Comparison of ENCODE assay signal across 9 cellular contexts in the genomic region with DNA sequence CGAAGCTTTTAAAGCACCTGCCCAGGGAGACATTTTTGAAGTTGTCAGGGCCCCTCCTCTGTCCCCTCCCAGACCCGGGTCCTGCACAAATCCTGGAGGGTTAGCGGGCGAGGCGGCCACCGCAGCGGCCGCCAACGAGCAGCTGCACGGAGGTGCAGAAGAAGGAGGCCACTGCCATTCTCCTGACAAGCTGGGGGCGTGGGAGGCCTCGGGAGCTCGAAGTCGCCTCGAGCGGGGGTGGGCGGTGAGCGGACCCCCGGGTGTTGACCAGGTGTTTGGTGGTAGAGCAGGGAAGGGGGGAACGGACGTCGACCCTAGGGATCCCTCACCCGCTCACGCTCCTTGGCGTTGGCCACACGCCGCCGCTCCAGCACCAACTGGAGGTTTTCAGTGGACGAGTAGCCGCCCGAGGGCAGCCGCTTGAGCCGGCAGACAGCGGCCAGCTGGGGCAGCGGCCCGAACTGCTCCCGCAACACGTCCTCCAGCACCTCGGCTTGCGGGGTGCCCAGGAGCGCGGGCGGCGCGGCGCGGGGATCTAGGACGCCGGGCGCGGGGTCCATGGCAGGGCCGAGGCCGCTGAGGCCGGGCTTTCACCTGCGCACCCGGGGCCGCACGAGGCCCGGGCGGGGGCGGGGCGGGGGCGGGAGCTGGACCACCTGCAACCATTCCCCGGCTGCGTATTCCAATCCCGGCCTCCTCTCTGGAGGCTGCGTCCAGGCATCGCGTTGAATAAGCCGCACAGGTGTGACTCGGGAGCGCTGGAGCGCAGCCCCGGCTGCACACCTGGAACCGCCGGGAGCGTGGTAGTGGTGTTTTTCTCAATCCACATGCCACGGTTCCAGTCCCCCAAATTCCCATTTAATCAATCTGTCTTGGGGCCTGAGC. TPM values are rescaled to one million over a fixed set of nuclear protein-coding genes. Genes with fewer than 3 reads are reported as not detected.
DNase-seq lines count a peak whose midpoint lies in the region; ATAC-seq and TF ChIP-seq lines count a peak whose summit lies in the region.
"Had no signal": no experiment of that assay in that cellular context is flagged by ENCODE, and none has a peak within 500 bp of the region (broad histone marks: within the 10 kb centered on the region; RNA-seq: fewer than 3 reads in every experiment).

A gene with protein sequence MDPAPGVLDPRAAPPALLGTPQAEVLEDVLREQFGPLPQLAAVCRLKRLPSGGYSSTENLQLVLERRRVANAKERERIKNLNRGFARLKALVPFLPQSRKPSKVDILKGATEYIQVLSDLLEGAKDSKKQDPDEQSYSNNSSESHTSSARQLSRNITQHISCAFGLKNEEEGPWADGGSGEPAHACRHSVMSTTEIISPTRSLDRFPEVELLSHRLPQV (minus strand): TSS at position 565 of the 885 bp plus-strand sequence. CDS start 5 bp downstream, at position 560.

- peak within 1 kb of the TSS; percentile 8 for H3K4me2 ChIP-seq in mesenchymal stem cell (ENCODE audit: low read length, poor library complexity, severe bottlenecking)

- H3K9me3 ChIP-seq in cardiac muscle cell (ENCODE audit: low read depth) (no peaks in the 10 kb centered on the region), mesenchymal stem cell (ENCODE audit: control insufficient read depth, low read length) (no peaks in the 10 kb centered on the region), upper lobe of left lung (no peaks in the 10 kb centered on the region)

- no peaks in the 10 kb centered on the region for H3K79me1 ChIP-seq in mesenchymal stem cell (replicated peaks; ENCODE audit: low read length, poor library complexity, severe bottlenecking)

- H3K18ac ChIP-seq in mesenchymal stem cell (ENCODE audit: low read depth in 1 of 2, low read length in 2 of 2) = no peak within 1 kb of the TSS

- no peak within 1 kb of the TSS for H2AK5ac ChIP-seq in mesenchymal stem cell (ENCODE audit: low read length, severe bottlenecking)

- peaks cover 3 to 9% (median 3%) of the 10 kb centered on the region in 5 experiments for H3K9me3 Mint-ChIP-seq in brain

- H2BK12ac ChIP-seq in mesenchymal stem cell (ENCODE audit: low read length in 2 of 2) = no peak within 1 kb of the TSS

- H3K27me3 ChIP-seq in cardiac muscle cell (peaks cover 94% of the 10 kb centered on the region), mesenchymal stem cell (ENCODE audit: control insufficient read depth in 1 of 2, insufficient read depth in 1 of 2, low read length in 2 of 2) (peaks cover 65 to 88% of the 10 kb centered on the region in 2 experiments), upper lobe of left lung (peaks cover 0 to 20% (median 9%) of the 10 kb centered on the region in 4 donors)

- TF ChIP-seq CTCF in cardiac muscle cell (IDR thresholded peaks at IDR 0.05; ENCODE audit: low read depth, low read length) (no peak), brain (conservative IDR thresholded peaks at IDR 0.05) (no peak), upper lobe of left lung (IDR thresholded peaks at IDR 0.05) (no peak)

- no peak within 1 kb of the TSS for H4K91ac ChIP-seq in mesenchymal stem cell (ENCODE audit: low read length)

- no peak within 1 kb of the TSS for H4K8ac ChIP-seq in mesenchymal stem cell (ENCODE audit: low read length)

- WGBS in mesenchymal stem cell = 4% methylated on average over 71 of the region's 78 CpGs
- 9 to 10% methylated on average over 28 to 42 of the region's 78 CpGs for WGBS in upper lobe of left lung, 2 donors

- TF ChIP-seq EP300 in upper lobe of left lung (IDR thresholded peaks at IDR 0.05) = no peak

- no peak within 1 kb of the TSS for H3K14ac ChIP-seq in mesenchymal stem cell (ENCODE audit: low read length in 2 of 2)

- H3K4me3 Mint-ChIP-seq in brain = peak within 1 kb of the TSS; percentile 80 to 88 (median 87)

- ATAC-seq in Right ventricle myocardium inferior = no peak
- ATAC-seq in upper lobe of left lung (ENCODE audit: low FRiP score in 2 of 2) = peak; percentile 13 to 31

- H3K36me3 ChIP-seq in cardiac muscle cell (no peaks in the 10 kb centered on the region), mesenchymal stem cell (ENCODE audit: control insufficient read depth in 1 of 2, insufficient read depth in 2 of 2, low read depth in 1 of 2, low read length in 2 of 2) (no peaks in the 10 kb centered on the region), upper lobe of left lung (no peaks in the 10 kb centered on the region)

- no peak within 1 kb of the TSS for H3K27ac ChIP-seq in cardiac muscle cell
- H3K27ac ChIP-seq in mesenchymal stem cell (ENCODE audit: low read length, poor library complexity, severe bottlenecking) = no peak within 1 kb of the TSS
- no peak within 1 kb of the TSS for H3K27ac ChIP-seq in upper lobe of left lung

- peaks cover 4% of the 10 kb centered on the region for H3K4me1 ChIP-seq in cardiac muscle cell (ENCODE audit: low read depth)
- peaks cover 6% of the 10 kb centered on the region for H3K4me1 ChIP-seq in mesenchymal stem cell (ENCODE audit: control insufficient read depth, insufficient read depth, low read depth, low read length)
- peaks cover 11 to 15% (median 13%) of the 10 kb centered on the region in 4 donors for H3K4me1 ChIP-seq in upper lobe of left lung

- H3K27me3 Mint-ChIP-seq in brain = peaks cover 79% of the 10 kb centered on the region

- H3K4me1 Mint-ChIP-seq in brain = peaks cover 11% of the 10 kb centered on the region

- no peak within 1 kb of the TSS for H3K9ac ChIP-seq in mesenchymal stem cell (ENCODE audit: low read length)

- no peak within 1 kb of the TSS for H2AFZ ChIP-seq in mesenchymal stem cell (ENCODE audit: low read depth, low read length)

- H2BK5ac ChIP-seq in mesenchymal stem cell (ENCODE audit: low read depth, low read length, poor library complexity, severe bottlenecking) = no peak within 1 kb of the TSS

- H3K4me3 ChIP-seq in cardiac muscle cell (peak within 1 kb of the TSS; percentile 20), mesenchymal stem cell (ENCODE audit: insufficient read depth in 1 of 2, low read depth in 1 of 2, low read length in 2 of 2) (peak within 1 kb of the TSS in 1 of 2 experiments; percentile 63), upper lobe of left lung (peak within 1 kb of the TSS in 3 of 4 donors; percentile 2 to 37 (median 19))

- peak in 1 of 2 donors; percentile 33 for DNase-seq in cardiac muscle cell (ENCODE audit: low read depth in 1 of 2, low spot score in 1 of 2)
- no peak for DNase-seq in Right ventricle myocardium inferior (ENCODE audit: missing footprints)
- DNase-seq in mesenchymal stem cell = no peak
- DNase-seq in upper lobe of left lung = peak in 1 of 2 donors; percentile 84
- no peak for DNase-seq in NCI-H446 (lab: John Stamatoyannopoulos, UW)
- DNase-seq in cerebellum (ENCODE audit: low spot score) = no peak
- no peak for DNase-seq in activated CD8-positive, alpha-beta memory T cell treated with anti-CD3 and anti-CD28 coated beads, Interleukin-2, amount 50 U/mL, for 48 hours

- TF ChIP-seq POLR2A in upper lobe of left lung (IDR thresholded peaks at IDR 0.05) = no peak

- no peak within 1 kb of the TSS for H3K4ac ChIP-seq in mesenchymal stem cell (ENCODE audit: low read depth in 1 of 2, low read length in 2 of 2)

- H2BK120ac ChIP-seq in mesenchymal stem cell (ENCODE audit: low read depth, low read length) = no peak within 1 kb of the TSS

- H3K36me3 Mint-ChIP-seq in brain = no peaks in the 10 kb centered on the region

- no peak within 1 kb of the TSS for H3K23ac ChIP-seq in mesenchymal stem cell (ENCODE audit: low read length in 2 of 2)

- intact Hi-C loops in Right ventricle myocardium inferior (cut with DNase I) = loop anchor here (5.0 kb wide), 1 partner anchor 72 kb away; no protein-coding TSS in a partner anchor

- H3K27ac Mint-ChIP-seq in brain = peak within 1 kb of the TSS in 1 of 5 experiments; percentile 7

- H2BK15ac ChIP-seq in mesenchymal stem cell (ENCODE audit: low read depth, poor library complexity, severe bottlenecking) = no peak within 1 kb of the TSS

RNA-seq across cellular contexts. Expression of the gene that starts here (rescaled TPM):
- total RNA-seq in cardiac muscle cell (not detected in 2 replicates), Right ventricle myocardium inferior (not detected), upper lobe of left lung (not detected), cerebellum (not detected)
- polyA plus RNA-seq in cardiac muscle cell (not detected in 2 replicates), brain (ENCODE audit: insufficient read depth, low read depth, low replicate concordance) (not detected)
- polyA plus RNA-seq in mesenchymal stem cell (2013, experiment 1 of 2) = not detected
- not detected for polyA plus RNA-seq in mesenchymal stem cell (2013, experiment 2 of 2)
- total RNA-seq: kidney epithelial cell had no signal

Comparison
In these comparisons a context has a peak if more than half of its experiments do, and no peak if none do; other contexts are left out.
1. Peak in ATAC-seq and H3K4me3 ChIP-seq in upper lobe of left lung; RNA of the gene not detected or under 1 TPM.